Comparison of ENCODE assay signal across 1 cellular context in genomic region chr4:120066182-120066524, GRCh38.
TF ChIP-seq lines count a peak whose summit lies in the region.

No MANE protein-coding gene starts in this region.

TF ChIP-seq in K562, 482 proteins besides CTCF, POLR2A, EP300 and RAD21 (continued from another document):
- no peak for TF ChIP-seq PKNOX1 (IDR thresholded peaks at IDR 0.05)
- TF ChIP-seq HMG20B (CRISPR knock-in tag; IDR thresholded peaks at IDR 0.05) = no peak
- TF ChIP-seq ETV5 (CRISPR knock-in tag; IDR thresholded peaks at IDR 0.05; ENCODE audit: low read depth) = peak; percentile 61; the same call in 1 of the 2 replicates
- no peak for TF ChIP-seq ZZZ3 (IDR thresholded peaks at IDR 0.05)
- TF ChIP-seq DNMT1 (IDR thresholded peaks at IDR 0.05) = no peak
- no peak for TF ChIP-seq YBX1 (IDR thresholded peaks at IDR 0.05)
- no peak for TF ChIP-seq KDM2B (CRISPR knock-in tag; IDR thresholded peaks at IDR 0.05)
- 0 out of 2 replicates have a peak, but pooled peaks have one; percentile 40 for TF ChIP-seq SMARCA4 (IDR thresholded peaks at IDR 0.05)
- TF ChIP-seq PPARD (CRISPR knock-in tag; IDR thresholded peaks at IDR 0.05) = no peak
- no peak for TF ChIP-seq SFPQ (IDR thresholded peaks at IDR 0.05; ENCODE audit: low read depth, low read length)
- TF ChIP-seq NRF1 (conservative IDR thresholded peaks at IDR 0.05 in 1 of 2, IDR thresholded peaks at IDR 0.05 in 1 of 2) = no peak
- no peak for TF ChIP-seq ZNF668 (CRISPR knock-in tag; IDR thresholded peaks at IDR 0.05)
- TF ChIP-seq ZNF184 (CRISPR knock-in tag; IDR thresholded peaks at IDR 0.05) = no peak
- no peak for TF ChIP-seq MTA2 (IDR thresholded peaks at IDR 0.05; ENCODE audit: low read depth)
- no peak for TF ChIP-seq ELF2 (CRISPR knock-in tag; IDR thresholded peaks at IDR 0.05)
- no peak for TF ChIP-seq ETV6 (IDR thresholded peaks at IDR 0.05; ENCODE audit: borderline replicate concordance in 1 of 2, low read depth in 2 of 2, low read length in 1 of 2)
- TF ChIP-seq ETV6 (CRISPR knock-in tag; IDR thresholded peaks at IDR 0.05; ENCODE audit: borderline replicate concordance) = peak; percentile 91; the same call in 1 of the 2 replicates
- no peak for TF ChIP-seq DIDO1 (tag; IDR thresholded peaks at IDR 0.05; ENCODE audit: low read depth)
- TF ChIP-seq ZNF695 (CRISPR knock-in tag; IDR thresholded peaks at IDR 0.05) = no peak
- no peak for TF ChIP-seq U2AF1 (optimal IDR thresholded peaks at IDR 0.05; ENCODE audit: low read depth, low read length)
- TF ChIP-seq TAF9B (IDR thresholded peaks at IDR 0.05; ENCODE audit: partially characterized antibody) = no peak
- no peak for TF ChIP-seq MAFG (tag; conservative IDR thresholded peaks at IDR 0.05)
- TF ChIP-seq RBM22 (IDR thresholded peaks at IDR 0.05; ENCODE audit: low read depth, low read length, poor library complexity, severe bottlenecking) = no peak
- TF ChIP-seq ARID1B (IDR thresholded peaks at IDR 0.05) = no peak
- TF ChIP-seq ZBTB1 (CRISPR knock-in tag; IDR thresholded peaks at IDR 0.05; ENCODE audit: borderline replicate concordance, low read depth) = 0 out of 2 replicates have a peak, but pooled peaks have one; percentile 13
- no peak for TF ChIP-seq ZNF445 (CRISPR knock-in tag; IDR thresholded peaks at IDR 0.05; ENCODE audit: low read depth)
- no peak for TF ChIP-seq PCBP2 (IDR thresholded peaks at IDR 0.05; ENCODE audit: low read depth, low read length, poor library complexity, severe bottlenecking)
